Comparison of ENCODE assay signal across 8 cellular contexts in the genomic region with DNA sequence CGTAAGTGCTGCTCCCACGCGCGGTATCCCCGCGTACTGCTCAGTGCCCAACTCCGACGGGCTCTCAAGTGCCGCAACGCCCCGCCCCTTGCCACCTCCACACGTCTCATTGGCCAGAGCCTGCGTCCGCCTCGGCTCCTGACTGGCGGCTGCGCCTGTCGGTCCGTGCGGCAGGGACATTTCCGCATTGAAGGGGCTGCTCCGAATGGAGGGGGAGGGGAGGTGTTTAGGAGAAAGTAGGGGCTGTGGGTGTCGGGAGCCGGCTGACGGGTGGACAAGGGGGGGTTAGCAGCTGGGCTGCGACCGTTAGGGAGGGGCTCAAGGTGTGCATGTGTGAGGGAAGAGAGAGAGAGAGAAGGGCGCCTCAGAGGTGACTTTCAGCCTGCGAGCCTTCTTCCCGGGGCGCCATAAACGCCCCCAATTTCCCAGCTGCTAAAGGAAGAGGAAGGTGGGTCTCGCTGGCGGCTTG. TPM values are rescaled to one million over a fixed set of nuclear protein-coding genes. Genes with fewer than 3 reads are reported as not detected.
DNase-seq lines count a peak whose midpoint lies in the region; ATAC-seq and TF ChIP-seq lines count a peak whose summit lies in the region.

No MANE protein-coding gene starts in this region.

- H3K4me1 ChIP-seq in breast epithelium = no peaks in the 10 kb centered on the region
- H3K4me1 ChIP-seq in skeletal muscle tissue (ENCODE audit: control insufficient read depth in 3 of 3, insufficient read depth in 3 of 3, low read length in 3 of 3) = peaks cover 19 to 41% (median 32%) of the 10 kb centered on the region in 3 donors

- CTCF ChIA-PET in AG04449 (lab: Yijun Ruan, JAX) = interaction anchor here (0.9 to 3.0 kb wide), 9 partner anchors 9 to 181 kb away, joined by 3 to 23 read pairs (median 4); no protein-coding TSS in a partner anchor

- intact Hi-C loops in breast epithelium (cut with DNase I; ENCODE audit: low total_unique reads) = no loop called here

- no peaks in the 10 kb centered on the region for H3K36me3 ChIP-seq in breast epithelium
- no peaks in the 10 kb centered on the region for H3K36me3 ChIP-seq in skeletal muscle tissue (ENCODE audit: control insufficient read depth in 3 of 3, insufficient read depth in 3 of 3, low read length in 3 of 3)

- POLR2A ChIA-PET in AG04449 (lab: Yijun Ruan, JAX) = interaction anchor here (0.6 to 3.3 kb wide), 9 partner anchors 13 to 1263 kb away, joined by 3 to 34 read pairs (median 3); partner anchors contain the start of genes MDH1 and WDPCP

- peak; percentile 98 for TF ChIP-seq POLR2A in breast epithelium (IDR thresholded peaks at IDR 0.05)

- H3K4me3 ChIP-seq in AG04449 (ENCODE audit: low read depth, low read length) (peak overlapping the region; percentile 83), breast epithelium (peak overlapping the region; percentile 79 to 92 (median 88)), iPS-18c (ENCODE audit: insufficient read depth, low read depth, low read length) (peak overlapping the region; percentile 96), skeletal muscle tissue (ENCODE audit: low read length in 3 of 3) (peak overlapping the region; percentile 91 to 99 (median 91))

- H3K27me3 ChIP-seq in breast epithelium = no peaks in the 10 kb centered on the region
- H3K27me3 ChIP-seq in skeletal muscle tissue (ENCODE audit: control insufficient read depth in 3 of 3, insufficient read depth in 3 of 3, low read length in 3 of 3) = no peaks in the 10 kb centered on the region

- TF ChIP-seq CTCF in AG04449 (IDR thresholded peaks at IDR 0.05; ENCODE audit: insufficient read depth, low read length, missing control alignments) (no peak), VCaP (conservative IDR thresholded peaks at IDR 0.05) (no peak), breast epithelium (IDR thresholded peaks at IDR 0.05) (no peak)

- H3K27ac ChIP-seq in VCaP = peak overlapping the region; percentile 80
- H3K27ac ChIP-seq in breast epithelium = peak overlapping the region; percentile 98
- peak overlapping the region; percentile 99 for H3K27ac ChIP-seq in skeletal muscle tissue (ENCODE audit: low read depth, low read length)

- DNase-seq in AG04449 (ENCODE audit: low read depth, low spot score) (peak; percentile 82), NCI-H2196 (lab: John Stamatoyannopoulos, UW; ENCODE audit: unreplicated experiment) (peak; percentile 88), breast epithelium (ENCODE audit: low spot score in 2 of 2) (peak; percentile 98 to 99)

- peak; percentile 91 for ATAC-seq in GM18873 (IDR thresholded peaks at IDR 0.05; ENCODE audit: low FRiP score, unreplicated experiment)
- peak; percentile 91 for ATAC-seq in HG03135 (IDR thresholded peaks at IDR 0.05; ENCODE audit: unreplicated experiment)

- H3K9me3 ChIP-seq in breast epithelium (no peaks in the 10 kb centered on the region), iPS-18c (ENCODE audit: control insufficient read depth, insufficient read depth, low read length) (no peaks in the 10 kb centered on the region), skeletal muscle tissue (ENCODE audit: control insufficient read depth in 3 of 3, low read length in 3 of 3) (no peaks in the 10 kb centered on the region)

- peak overlapping the region; percentile 98 to 100 (median 99) for H3K9ac ChIP-seq in skeletal muscle tissue (ENCODE audit: low read depth in 1 of 3, low read length in 3 of 3)

RNA-seq across cellular contexts. Expression of gene UGP2, which starts 0.9 kb away (rescaled TPM):
- total RNA-seq in breast epithelium (100 to 1,000 TPM; 147 to 337 (median 204) TPM), skeletal muscle tissue (270 TPM)

Comparison
In these comparisons a context has a peak if more than half of its experiments do, and no peak if none do; other contexts are left out.
1. Peak in every context shown above with its lines: DNase-seq, ATAC-seq, H3K4me3 ChIP-seq and H3K27ac ChIP-seq.